ENCODE assay signal across 17 cellular contexts in genomic region chr2:207458582-207458981, GRCh38.
"Had no signal": no experiment of that assay in that cellular context is flagged by ENCODE, and none has a peak within 500 bp of the region (broad histone marks: within the 10 kb centered on the region; RNA-seq: fewer than 3 reads in every experiment).

No MANE protein-coding gene starts in this region.

- H3K9me3 ChIP-seq: ascending aorta, lower lobe of right lung, right atrium auricular region, tibial artery, uterus had no signal

- H3K4me2 ChIP-seq: smooth muscle cell had no signal

- DNase-seq: activated CD4-positive, alpha-beta T cell treated with anti-CD3 and anti-CD28 coated beads for 48 hours; activated CD8-positive, alpha-beta T cell treated with anti-CD3 and anti-CD28 coated beads, Interleukin-2, amount 10 ng/mL, durations not matched to agents 7 days and 5 days; activated naive CD4-positive, alpha-beta T cell treated with Interleukin-2 at 50 U/mL for 16 hours; activated naive CD8-positive, alpha-beta T cell treated with anti-CD3 and anti-CD28 coated beads, Interleukin-2, amount 50 U/mL, for 24 hours; cortex of kidney; effector memory CD4-positive, alpha-beta T cell; immature natural killer cell; lower lobe of right lung; midbrain; T1000; tibial artery; uterus had no signal

- H3K27ac Mint-ChIP-seq: activated CD8-positive, alpha-beta T cell treated with anti-CD3 and anti-CD28 coated beads, Interleukin-2, amount 10 ng/mL, durations not matched to agents 7 days and 5 days; activated naive CD8-positive, alpha-beta T cell treated with anti-CD3 and anti-CD28 coated beads, Interleukin-2, amount 50 U/mL, for 24 hours; activated T-helper 1 cell treated with anti-CD3 and anti-CD28 coated beads, Interleukin-12 subunit alpha, Interleukin-12 subunit beta, Interleukin-2, Interleukin-4 antibody, amounts not matched to agents 30 ng/mL and 10 ng/mL and 1 ng/mL, durations not matched to agents 14 hours and 24 hours and 36 hours; immature natural killer cell; stimulated activated memory B cell treated with anti-CD40 and anti-IgM and Interleukin-4, amounts not matched to agents 10 μg/mL and 1 μg/mL and 100 μg/mL, for 72 hours had no signal

- H3K4me1 ChIP-seq: ascending aorta, lower lobe of right lung, right atrium auricular region, tibial artery, uterus had no signal

- H3K4me3 Mint-ChIP-seq: activated CD8-positive, alpha-beta T cell treated with anti-CD3 and anti-CD28 coated beads, Interleukin-2, amount 10 ng/mL, durations not matched to agents 7 days and 5 days; activated naive CD8-positive, alpha-beta T cell treated with anti-CD3 and anti-CD28 coated beads, Interleukin-2, amount 50 U/mL, for 24 hours; activated T-helper 1 cell treated with anti-CD3 and anti-CD28 coated beads, Interleukin-12 subunit alpha, Interleukin-12 subunit beta, Interleukin-2, Interleukin-4 antibody, amounts not matched to agents 30 ng/mL and 10 ng/mL and 1 ng/mL, durations not matched to agents 14 hours and 24 hours and 36 hours; immature natural killer cell; stimulated activated memory B cell treated with anti-CD40 and anti-IgM and Interleukin-4, amounts not matched to agents 10 μg/mL and 1 μg/mL and 100 μg/mL, for 72 hours had no signal

- H3K27me3 ChIP-seq: ascending aorta, right atrium auricular region, tibial artery, uterus had no signal

- ATAC-seq: activated CD8-positive, alpha-beta T cell treated with anti-CD3 and anti-CD28 coated beads, Interleukin-2, amount 10 ng/mL, durations not matched to agents 7 days and 5 days; activated naive CD8-positive, alpha-beta T cell treated with anti-CD3 and anti-CD28 coated beads, Interleukin-2, amount 50 U/mL, for 24 hours; lower lobe of right lung; stimulated activated memory B cell treated with anti-CD40 and anti-IgM and Interleukin-4, amounts not matched to agents 10 μg/mL and 1 μg/mL and 100 μg/mL, for 72 hours had no signal

- H3K27ac ChIP-seq: ascending aorta, lower lobe of right lung, right atrium auricular region, tibial artery, uterus had no signal

- H3K9me3 Mint-ChIP-seq: activated naive CD8-positive, alpha-beta T cell treated with anti-CD3 and anti-CD28 coated beads, Interleukin-2, amount 50 U/mL, for 24 hours; activated T-helper 1 cell treated with anti-CD3 and anti-CD28 coated beads, Interleukin-12 subunit alpha, Interleukin-12 subunit beta, Interleukin-2, Interleukin-4 antibody, amounts not matched to agents 30 ng/mL and 10 ng/mL and 1 ng/mL, durations not matched to agents 14 hours and 24 hours and 36 hours; immature natural killer cell; stimulated activated memory B cell treated with anti-CD40 and anti-IgM and Interleukin-4, amounts not matched to agents 10 μg/mL and 1 μg/mL and 100 μg/mL, for 72 hours had no signal

- H3K4me3 ChIP-seq: ascending aorta, lower lobe of right lung, right atrium auricular region, smooth muscle cell, tibial artery, uterus had no signal

- H3K27me3 Mint-ChIP-seq: activated naive CD8-positive, alpha-beta T cell treated with anti-CD3 and anti-CD28 coated beads, Interleukin-2, amount 50 U/mL, for 24 hours; stimulated activated memory B cell treated with anti-CD40 and anti-IgM and Interleukin-4, amounts not matched to agents 10 μg/mL and 1 μg/mL and 100 μg/mL, for 72 hours had no signal

- H3K36me3 ChIP-seq: ascending aorta, lower lobe of right lung, right atrium auricular region, tibial artery, uterus had no signal
